In the genomic region with DNA sequence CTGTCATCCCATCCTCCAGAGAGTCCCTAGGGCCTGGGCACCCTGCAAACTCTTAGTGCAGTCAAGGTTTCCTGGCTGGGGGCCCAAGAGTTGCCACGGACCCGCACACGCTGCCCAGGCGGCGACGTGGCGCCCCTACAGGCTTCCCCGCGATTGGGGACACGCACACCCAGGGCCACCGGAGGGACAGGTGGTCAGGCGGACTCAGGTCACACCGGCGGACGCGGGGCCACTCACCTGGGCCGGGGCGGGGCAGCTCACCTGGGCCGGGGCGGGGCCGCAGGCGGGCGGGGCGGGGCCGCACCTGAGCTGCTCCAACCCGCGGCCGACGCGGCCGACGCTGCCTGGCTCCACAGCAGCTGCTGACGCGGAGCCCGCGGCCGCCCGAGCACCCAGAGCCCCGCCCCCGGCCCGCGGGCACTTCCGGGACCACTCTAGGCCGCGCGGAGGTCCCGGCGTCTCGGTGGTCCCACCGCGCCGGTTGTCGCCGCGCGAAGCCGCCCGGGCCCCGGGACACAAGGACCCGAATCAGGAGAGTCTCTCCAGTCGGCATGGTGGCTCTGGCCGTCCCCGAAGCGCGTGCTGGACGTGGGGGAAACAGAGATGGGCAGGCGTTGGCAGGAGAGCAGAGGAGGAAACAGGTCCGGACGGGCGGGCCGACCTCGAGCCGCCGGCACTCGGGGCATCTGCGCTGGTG, we compare ENCODE assay signal across 8 cellular contexts. TPM values are rescaled to one million over a fixed set of nuclear protein-coding genes. Genes with fewer than 3 reads are reported as not detected.
DNase-seq lines count a peak whose midpoint lies in the region; ATAC-seq and TF ChIP-seq lines count a peak whose summit lies in the region.

ZNF70 (minus strand) TSS at position 369 of the 697 bp plus-strand sequence. CDS start 5,972 bp downstream, outside the sequence.

- no peaks in the 10 kb centered on the region; the same call in 1 of the 2 replicates for H3K36me3 ChIP-seq in OCI-LY7 (ENCODE audit: insufficient read depth, low read length)

- no TSS peak for BruUV-seq in OCI-LY7 (replicated peaks; lab: Mats Ljungman, UMichigan)

- CTCF ChIA-PET in OCI-LY7 (lab: Charles Lee; ENCODE audit: unreplicated experiment): interaction anchor here (0.6 kb wide), 1 partner anchor 35 kb away, joined by 4 read pairs; no protein-coding TSS in a partner anchor

- intact Hi-C loops in OCI-LY7 (cut with micrococcal nuclease; ENCODE audit: unreplicated experiment): loop anchor here (1.0 to 10.0 kb wide), 3 partner anchors 34 to 816 kb away; no protein-coding TSS in a partner anchor

- H3K27ac ChIP-seq in OCI-LY7 (ENCODE audit: low read depth, low read length, poor library complexity, severe bottlenecking): peak within 1 kb of the TSS; percentile 95

- peaks cover 40% of the 10 kb centered on the region for H3K4me1 ChIP-seq in OCI-LY7 (ENCODE audit: insufficient read depth, low read length, poor library complexity, severe bottlenecking)

- H3K79me2 ChIP-seq in OCI-LY7 (ENCODE audit: insufficient read depth, low read depth, low read length): peaks cover 11% of the 10 kb centered on the region; the same call in 1 of the 2 replicates

- peak within 1 kb of the TSS; percentile 93 for H3K4me2 ChIP-seq in OCI-LY7 (ENCODE audit: low read length)

- POLR2A ChIA-PET in OCI-LY7 (lab: Charles Lee): interaction anchor here (0.6 to 1.6 kb wide), 2 partner anchors 106 to 140 kb away, joined by 5 read pairs; partner anchors contain the start of gene SLC2A11

- peak; percentile 50 for TF ChIP-seq CTCF in OCI-LY7 (conservative IDR thresholded peaks at IDR 0.05; ENCODE audit: low read length)

- no peaks in the 10 kb centered on the region for H3K9me3 ChIP-seq in OCI-LY7 (ENCODE audit: low read length)

- peak within 1 kb of the TSS; percentile 78 for H3K4me3 ChIP-seq in OCI-LY7 (ENCODE audit: low read depth, low read length, poor library complexity, severe bottlenecking)

- ATAC-seq in GM19395 (IDR thresholded peaks at IDR 0.05; ENCODE audit: unreplicated experiment) (peak; percentile 65), esophagus mucosa (peak; percentile 90)

- peak within 1 kb of the TSS; percentile 36; the same call in 1 of the 2 replicates for H2AFZ ChIP-seq in OCI-LY7 (ENCODE audit: low read length)

- H3K9me2 ChIP-seq in OCI-LY7 (ENCODE audit: insufficient read depth, low read length): no peaks in the 10 kb centered on the region

- no peaks in the 10 kb centered on the region for H4K20me1 ChIP-seq in OCI-LY7 (ENCODE audit: insufficient read depth, low read length)

- DNase-seq in CD1c-positive myeloid dendritic cell (ENCODE audit: extremely low spot score): peak; percentile 91
- peak in 70 of 76 experiments; percentile 11 to 86 (median 66) for DNase-seq in HUDEP-2 (lab: John Stamatoyannopoulos, UW; ENCODE audit: unreplicated experiment in 76 of 76)
- peak; percentile 94 for DNase-seq in OCI-LY7 (ENCODE audit: low spot score)
- DNase-seq in activated T-cell treated with anti-CD3 and anti-CD28 coated beads, Interleukin-2, amount 50 U/mL, for 1 hour: peak; percentile 87
- DNase-seq in myocyte (ENCODE audit: low read depth): peak; percentile 78
- peak; percentile 62 to 86 for DNase-seq in stimulated activated CD8-positive, alpha-beta memory T cell treated with anti-CD3 and anti-CD28 coated beads, Interleukin-7, amount 100 ng/mL, for 4 hours (ENCODE audit: low read depth in 2 of 2)

RNA-seq across cellular contexts. Expression of gene ZNF70, which starts in this region (rescaled TPM):
- 5.1 and 6.0 TPM in 2 replicates for total RNA-seq in OCI-LY7 (2014; rRNA removed; shearing (Covaris generic))
- total RNA-seq in OCI-LY7 (2022) (8.4 and 8.7 TPM in 2 replicates), esophagus mucosa (1.4 TPM), myocyte (3.0 and 3.2 TPM in 2 replicates)
- polyA plus RNA-seq in myocyte (2012): 3.1 TPM

Comparison
In these comparisons a context has a peak if more than half of its experiments do, and no peak if none do; other contexts are left out.
1. Peak in every context shown above with its lines: DNase-seq, ATAC-seq, H3K4me3 ChIP-seq and H3K27ac ChIP-seq.